Comparison of ENCODE assay signal across 8 cellular contexts in genomic region chr14:89304972-89305703, GRCh38.
A peak's percentile ranks its signal among the peaks of the same experiment; 100 is the strongest.
DNase-seq lines count a peak whose midpoint lies in the region; ATAC-seq and TF ChIP-seq lines count a peak whose summit lies in the region.

No MANE protein-coding gene starts in this region.

- peaks cover 81% of the 10 kb centered on the region for H3K4me1 ChIP-seq in left ventricle myocardium inferior

- no peaks in the 10 kb centered on the region for H3K9me3 ChIP-seq in left ventricle myocardium inferior (replicated peaks)

- peaks cover 60% of the 10 kb centered on the region for H3K4me1 Mint-ChIP-seq in activated T-cell treated with anti-CD3 and anti-CD28 coated beads, Interleukin-2, amount 50 U/mL, for 72 hours (ENCODE audit: low read depth)
- H3K4me1 Mint-ChIP-seq in stimulated activated naive CD8-positive, alpha-beta T cell treated with anti-CD3 and anti-CD28 coated beads, Interleukin-15, amount 100 ng/mL, for 72 hours = peaks cover 77% of the 10 kb centered on the region

- no peaks in the 10 kb centered on the region for H3K27me3 ChIP-seq in left ventricle myocardium inferior (ENCODE audit: low read depth)

- H3K4me3 Mint-ChIP-seq in activated T-cell treated with anti-CD3 and anti-CD28 coated beads, Interleukin-2, amount 50 U/mL, for 72 hours = peak overlapping the region; percentile 52 to 83
- H3K4me3 Mint-ChIP-seq in stimulated activated naive CD8-positive, alpha-beta T cell treated with anti-CD3 and anti-CD28 coated beads, Interleukin-15, amount 100 ng/mL, for 72 hours = peak overlapping the region; percentile 70 to 86

- intact Hi-C loops in left ventricle myocardium inferior (cut with micrococcal nuclease) = no loop called here

- H3K27me3 Mint-ChIP-seq in activated T-cell treated with anti-CD3 and anti-CD28 coated beads, Interleukin-2, amount 50 U/mL, for 72 hours (ENCODE audit: low read depth) = no peaks in the 10 kb centered on the region
- no peaks in the 10 kb centered on the region for H3K27me3 Mint-ChIP-seq in stimulated activated naive CD8-positive, alpha-beta T cell treated with anti-CD3 and anti-CD28 coated beads, Interleukin-15, amount 100 ng/mL, for 72 hours

- ATAC-seq in GM19452 (IDR thresholded peaks at IDR 0.05; ENCODE audit: unreplicated experiment) (peak; percentile 55), HG03469 (IDR thresholded peaks at IDR 0.05; ENCODE audit: unreplicated experiment) (peak; percentile 31)
- peak; percentile 68 to 78 for ATAC-seq in activated T-cell treated with anti-CD3 and anti-CD28 coated beads, Interleukin-2, amount 50 U/mL, for 72 hours (replicated peaks in 1 of 2)
- ATAC-seq in stimulated activated naive CD8-positive, alpha-beta T cell treated with anti-CD3 and anti-CD28 coated beads, Interleukin-15, amount 100 ng/mL, for 72 hours = peak; percentile 75

- peaks cover 0 to 11% of the 10 kb centered on the region in 2 donors for H3K36me3 Mint-ChIP-seq in activated T-cell treated with anti-CD3 and anti-CD28 coated beads, Interleukin-2, amount 50 U/mL, for 72 hours (ENCODE audit: insufficient read depth in 2 of 2)

- no peak for TF ChIP-seq CTCF in left ventricle myocardium inferior (IDR thresholded peaks at IDR 0.05; ENCODE audit: borderline replicate concordance)

- H3K27ac Mint-ChIP-seq in activated T-cell treated with anti-CD3 and anti-CD28 coated beads, Interleukin-2, amount 50 U/mL, for 72 hours = peak overlapping the region; percentile 35
- peak overlapping the region in 1 of 2 donors; percentile 35 for H3K27ac Mint-ChIP-seq in stimulated activated naive CD8-positive, alpha-beta T cell treated with anti-CD3 and anti-CD28 coated beads, Interleukin-15, amount 100 ng/mL, for 72 hours

- peak; percentile 30 for DNase-seq in EL
- peak in 1 of 2 donors; percentile 7 for DNase-seq in activated T-cell treated with anti-CD3 and anti-CD28 coated beads, Interleukin-2, amount 50 U/mL, for 72 hours
- DNase-seq in left ventricle myocardium inferior = no peak
- DNase-seq in stimulated activated naive CD8-positive, alpha-beta T cell treated with anti-CD3 and anti-CD28 coated beads, Interleukin-15, amount 100 ng/mL, for 72 hours = peak in 1 of 2 donors; percentile 19
- no peak for DNase-seq in pons (ENCODE audit: low spot score)
- no peak for DNase-seq in ecto neural progenitor cell (ENCODE audit: low spot score)

- H3K36me3 ChIP-seq in left ventricle myocardium inferior = no peaks in the 10 kb centered on the region

- no peaks in the 10 kb centered on the region for H3K9me3 Mint-ChIP-seq in activated T-cell treated with anti-CD3 and anti-CD28 coated beads, Interleukin-2, amount 50 U/mL, for 72 hours
- peaks cover 0 to 6% of the 10 kb centered on the region in 2 donors for H3K9me3 Mint-ChIP-seq in stimulated activated naive CD8-positive, alpha-beta T cell treated with anti-CD3 and anti-CD28 coated beads, Interleukin-15, amount 100 ng/mL, for 72 hours

- peak overlapping the region; percentile 91 for H3K27ac ChIP-seq in left ventricle myocardium inferior (replicated peaks)

- H3K4me3 ChIP-seq in left ventricle myocardium inferior = no peak overlapping the region
